In the genomic region with DNA sequence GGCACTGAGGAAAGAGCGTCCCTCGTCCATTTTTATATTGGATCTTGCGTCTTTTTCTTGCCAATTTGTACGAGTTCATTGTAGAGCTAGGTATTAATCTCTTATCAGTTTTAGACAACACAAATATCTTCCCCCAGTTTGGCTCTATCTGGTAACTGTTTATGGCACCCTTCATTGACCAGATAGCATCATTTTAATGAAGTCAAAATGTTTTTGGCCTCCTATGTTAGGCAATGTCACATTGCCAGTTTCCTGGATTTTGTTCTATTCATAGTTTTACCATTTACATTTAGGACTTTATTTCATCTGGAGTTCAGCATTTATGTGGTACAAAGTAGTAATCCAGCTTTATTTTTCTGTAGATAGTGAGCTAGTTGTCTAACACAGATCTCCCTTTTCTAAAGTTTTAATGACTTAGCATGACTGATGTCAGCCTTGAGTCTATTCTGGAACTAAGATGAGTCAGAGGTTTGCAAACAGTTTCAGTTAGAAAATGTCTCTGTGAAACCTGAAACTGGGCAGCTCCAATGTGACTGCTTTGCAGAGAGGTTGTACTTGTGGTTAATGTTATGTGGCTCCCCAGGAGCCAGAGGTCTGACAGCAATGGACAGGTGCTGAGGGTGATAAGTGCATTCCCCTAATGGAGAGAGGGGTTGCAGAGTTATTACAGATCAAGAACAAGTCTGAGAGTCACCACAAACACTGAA, we compare ENCODE assay signal across 1 cellular context.
TF ChIP-seq lines count a peak whose summit lies in the region.

No MANE protein-coding gene starts in this region.

TF ChIP-seq in HepG2, 621 proteins besides CTCF, POLR2A, EP300 and RAD21 (continued from another document and continues in another):
- TF ChIP-seq, protein P1, sequence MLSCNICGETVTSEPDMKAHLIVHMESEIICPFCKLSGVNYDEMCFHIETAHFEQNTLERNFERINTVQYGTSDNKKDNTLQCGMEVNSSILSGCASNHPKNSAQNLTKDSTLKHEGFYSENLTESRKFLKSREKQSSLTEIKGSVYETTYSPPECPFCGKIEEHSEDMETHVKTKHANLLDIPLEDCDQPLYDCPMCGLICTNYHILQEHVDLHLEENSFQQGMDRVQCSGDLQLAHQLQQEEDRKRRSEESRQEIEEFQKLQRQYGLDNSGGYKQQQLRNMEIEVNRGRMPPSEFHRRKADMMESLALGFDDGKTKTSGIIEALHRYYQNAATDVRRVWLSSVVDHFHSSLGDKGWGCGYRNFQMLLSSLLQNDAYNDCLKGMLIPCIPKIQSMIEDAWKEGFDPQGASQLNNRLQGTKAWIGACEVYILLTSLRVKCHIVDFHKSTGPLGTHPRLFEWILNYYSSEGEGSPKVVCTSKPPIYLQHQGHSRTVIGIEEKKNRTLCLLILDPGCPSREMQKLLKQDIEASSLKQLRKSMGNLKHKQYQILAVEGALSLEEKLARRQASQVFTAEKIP (CRISPR knock-in tag; IDR thresholded peaks at IDR 0.05; ENCODE audit: borderline replicate concordance), result no peak
- no peak for TF ChIP-seq NFE2 (CRISPR knock-in tag; IDR thresholded peaks at IDR 0.05)
- TF ChIP-seq MXI1 (IDR thresholded peaks at IDR 0.05; ENCODE audit: borderline replicate concordance, low read depth, low read length), result peak; percentile 11; the same call in 1 of the 3 replicates
- TF ChIP-seq CEBPG (CRISPR knock-in tag; IDR thresholded peaks at IDR 0.05), result no peak
- no peak for TF ChIP-seq DMAP1 (CRISPR knock-in tag; IDR thresholded peaks at IDR 0.05)
- TF ChIP-seq, protein P2, sequence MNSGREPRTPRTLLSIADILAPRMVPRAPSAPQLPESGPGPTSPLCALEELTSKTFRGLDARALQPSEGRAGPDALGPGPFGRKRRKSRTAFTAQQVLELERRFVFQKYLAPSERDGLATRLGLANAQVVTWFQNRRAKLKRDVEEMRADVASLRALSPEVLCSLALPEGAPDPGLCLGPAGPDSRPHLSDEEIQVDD (CRISPR knock-in tag; IDR thresholded peaks at IDR 0.05; ENCODE audit: borderline replicate concordance), result no peak
- TF ChIP-seq ZNF331 (CRISPR knock-in tag; IDR thresholded peaks at IDR 0.05), result peak; percentile 41; the same call in 1 of the 2 replicates
- TF ChIP-seq, protein P3, sequence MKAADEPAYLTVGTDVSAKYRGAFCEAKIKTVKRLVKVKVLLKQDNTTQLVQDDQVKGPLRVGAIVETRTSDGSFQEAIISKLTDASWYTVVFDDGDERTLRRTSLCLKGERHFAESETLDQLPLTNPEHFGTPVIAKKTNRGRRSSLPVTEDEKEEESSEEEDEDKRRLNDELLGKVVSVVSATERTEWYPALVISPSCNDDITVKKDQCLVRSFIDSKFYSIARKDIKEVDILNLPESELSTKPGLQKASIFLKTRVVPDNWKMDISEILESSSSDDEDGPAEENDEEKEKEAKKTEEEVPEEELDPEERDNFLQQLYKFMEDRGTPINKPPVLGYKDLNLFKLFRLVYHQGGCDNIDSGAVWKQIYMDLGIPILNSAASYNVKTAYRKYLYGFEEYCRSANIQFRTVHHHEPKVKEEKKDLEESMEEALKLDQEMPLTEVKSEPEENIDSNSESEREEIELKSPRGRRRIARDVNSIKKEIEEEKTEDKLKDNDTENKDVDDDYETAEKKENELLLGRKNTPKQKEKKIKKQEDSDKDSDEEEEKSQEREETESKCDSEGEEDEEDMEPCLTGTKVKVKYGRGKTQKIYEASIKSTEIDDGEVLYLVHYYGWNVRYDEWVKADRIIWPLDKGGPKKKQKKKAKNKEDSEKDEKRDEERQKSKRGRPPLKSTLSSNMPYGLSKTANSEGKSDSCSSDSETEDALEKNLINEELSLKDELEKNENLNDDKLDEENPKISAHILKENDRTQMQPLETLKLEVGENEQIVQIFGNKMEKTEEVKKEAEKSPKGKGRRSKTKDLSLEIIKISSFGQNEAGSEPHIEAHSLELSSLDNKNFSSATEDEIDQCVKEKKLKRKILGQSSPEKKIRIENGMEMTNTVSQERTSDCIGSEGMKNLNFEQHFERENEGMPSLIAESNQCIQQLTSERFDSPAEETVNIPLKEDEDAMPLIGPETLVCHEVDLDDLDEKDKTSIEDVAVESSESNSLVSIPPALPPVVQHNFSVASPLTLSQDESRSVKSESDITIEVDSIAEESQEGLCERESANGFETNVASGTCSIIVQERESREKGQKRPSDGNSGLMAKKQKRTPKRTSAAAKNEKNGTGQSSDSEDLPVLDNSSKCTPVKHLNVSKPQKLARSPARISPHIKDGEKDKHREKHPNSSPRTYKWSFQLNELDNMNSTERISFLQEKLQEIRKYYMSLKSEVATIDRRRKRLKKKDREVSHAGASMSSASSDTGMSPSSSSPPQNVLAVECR (CRISPR knock-in tag; IDR thresholded peaks at IDR 0.05; ENCODE audit: borderline replicate concordance), result no peak; the same call in 1 of the 2 replicates
- no peak for TF ChIP-seq POGZ (CRISPR knock-in tag; IDR thresholded peaks at IDR 0.05)
- no peak for TF ChIP-seq NR1H2 (CRISPR knock-in tag; IDR thresholded peaks at IDR 0.05; ENCODE audit: borderline replicate concordance, low read depth)
- no peak for TF ChIP-seq ZNF788 (CRISPR knock-in tag; IDR thresholded peaks at IDR 0.05; ENCODE audit: borderline replicate concordance)
- TF ChIP-seq, protein P4, sequence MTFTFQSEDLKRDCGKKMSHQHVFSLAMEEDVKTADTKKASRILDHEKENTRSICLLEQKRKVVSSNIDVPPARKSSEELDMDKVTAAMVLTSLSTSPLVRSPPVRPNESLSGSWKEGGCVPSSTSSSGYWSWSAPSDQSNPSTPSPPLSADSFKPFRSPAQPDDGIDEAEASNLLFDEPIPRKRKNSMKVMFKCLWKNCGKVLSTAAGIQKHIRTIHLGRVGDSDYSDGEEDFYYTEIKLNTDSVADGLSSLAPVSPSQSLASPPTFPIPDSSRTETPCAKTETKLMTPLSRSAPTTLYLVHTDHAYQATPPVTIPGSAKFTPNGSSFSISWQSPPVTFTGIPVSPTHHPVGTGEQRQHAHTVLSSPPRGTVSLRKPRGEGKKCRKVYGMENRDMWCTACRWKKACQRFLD (CRISPR knock-in tag; IDR thresholded peaks at IDR 0.05; ENCODE audit: borderline replicate concordance), result no peak
- TF ChIP-seq, protein P5, sequence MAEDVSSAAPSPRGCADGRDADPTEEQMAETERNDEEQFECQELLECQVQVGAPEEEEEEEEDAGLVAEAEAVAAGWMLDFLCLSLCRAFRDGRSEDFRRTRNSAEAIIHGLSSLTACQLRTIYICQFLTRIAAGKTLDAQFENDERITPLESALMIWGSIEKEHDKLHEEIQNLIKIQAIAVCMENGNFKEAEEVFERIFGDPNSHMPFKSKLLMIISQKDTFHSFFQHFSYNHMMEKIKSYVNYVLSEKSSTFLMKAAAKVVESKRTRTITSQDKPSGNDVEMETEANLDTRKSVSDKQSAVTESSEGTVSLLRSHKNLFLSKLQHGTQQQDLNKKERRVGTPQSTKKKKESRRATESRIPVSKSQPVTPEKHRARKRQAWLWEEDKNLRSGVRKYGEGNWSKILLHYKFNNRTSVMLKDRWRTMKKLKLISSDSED (CRISPR knock-in tag; IDR thresholded peaks at IDR 0.05), result no peak
- TF ChIP-seq, protein P6, sequence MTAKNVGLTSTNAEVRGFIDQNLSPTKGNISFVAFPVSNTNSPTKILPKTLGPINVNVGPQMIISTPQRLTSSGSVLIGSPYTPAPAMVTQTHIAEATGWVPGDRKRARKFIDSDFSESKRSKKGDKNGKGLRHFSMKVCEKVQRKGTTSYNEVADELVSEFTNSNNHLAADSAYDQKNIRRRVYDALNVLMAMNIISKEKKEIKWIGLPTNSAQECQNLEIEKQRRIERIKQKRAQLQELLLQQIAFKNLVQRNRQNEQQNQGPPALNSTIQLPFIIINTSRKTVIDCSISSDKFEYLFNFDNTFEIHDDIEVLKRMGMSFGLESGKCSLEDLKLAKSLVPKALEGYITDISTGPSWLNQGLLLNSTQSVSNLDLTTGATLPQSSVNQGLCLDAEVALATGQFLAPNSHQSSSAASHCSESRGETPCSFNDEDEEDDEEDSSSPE (CRISPR knock-in tag; IDR thresholded peaks at IDR 0.05), result no peak
- TF ChIP-seq GZF1 (CRISPR knock-in tag; IDR thresholded peaks at IDR 0.05), result no peak
- TF ChIP-seq, protein P7, sequence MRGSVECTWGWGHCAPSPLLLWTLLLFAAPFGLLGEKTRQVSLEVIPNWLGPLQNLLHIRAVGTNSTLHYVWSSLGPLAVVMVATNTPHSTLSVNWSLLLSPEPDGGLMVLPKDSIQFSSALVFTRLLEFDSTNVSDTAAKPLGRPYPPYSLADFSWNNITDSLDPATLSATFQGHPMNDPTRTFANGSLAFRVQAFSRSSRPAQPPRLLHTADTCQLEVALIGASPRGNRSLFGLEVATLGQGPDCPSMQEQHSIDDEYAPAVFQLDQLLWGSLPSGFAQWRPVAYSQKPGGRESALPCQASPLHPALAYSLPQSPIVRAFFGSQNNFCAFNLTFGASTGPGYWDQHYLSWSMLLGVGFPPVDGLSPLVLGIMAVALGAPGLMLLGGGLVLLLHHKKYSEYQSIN (CRISPR knock-in tag; IDR thresholded peaks at IDR 0.05; ENCODE audit: borderline replicate concordance), result no peak
- TF ChIP-seq ZNF30 (CRISPR knock-in tag; IDR thresholded peaks at IDR 0.05), result no peak
- TF ChIP-seq IKZF4 (CRISPR knock-in tag; IDR thresholded peaks at IDR 0.05; ENCODE audit: borderline replicate concordance, low read depth, not compliant biosample characterization), result no peak
- TF ChIP-seq, protein P8, sequence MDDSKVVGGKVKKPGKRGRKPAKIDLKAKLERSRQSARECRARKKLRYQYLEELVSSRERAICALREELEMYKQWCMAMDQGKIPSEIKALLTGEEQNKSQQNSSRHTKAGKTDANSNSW (CRISPR knock-in tag; IDR thresholded peaks at IDR 0.05; ENCODE audit: borderline replicate concordance), result no peak
- TF ChIP-seq RFXAP (CRISPR knock-in tag; IDR thresholded peaks at IDR 0.05; ENCODE audit: borderline replicate concordance), result no peak
- 0 out of 2 replicates have a peak, but pooled peaks have one; percentile 30 for TF ChIP-seq ZKSCAN8 (CRISPR knock-in tag; IDR thresholded peaks at IDR 0.05; ENCODE audit: borderline replicate concordance)
- TF ChIP-seq JUND (CRISPR knock-in tag; IDR thresholded peaks at IDR 0.05), result 0 out of 2 replicates have a peak, but pooled peaks have one; percentile 42
- no peak for TF ChIP-seq ZNF484 (CRISPR knock-in tag; IDR thresholded peaks at IDR 0.05; ENCODE audit: borderline replicate concordance, low read depth)
- TF ChIP-seq SIX1 (CRISPR knock-in tag; IDR thresholded peaks at IDR 0.05; ENCODE audit: borderline replicate concordance), result peak; percentile 96
- no peak for TF ChIP-seq RAD51 (IDR thresholded peaks at IDR 0.05; ENCODE audit: borderline replicate concordance)
- TF ChIP-seq, protein P9, sequence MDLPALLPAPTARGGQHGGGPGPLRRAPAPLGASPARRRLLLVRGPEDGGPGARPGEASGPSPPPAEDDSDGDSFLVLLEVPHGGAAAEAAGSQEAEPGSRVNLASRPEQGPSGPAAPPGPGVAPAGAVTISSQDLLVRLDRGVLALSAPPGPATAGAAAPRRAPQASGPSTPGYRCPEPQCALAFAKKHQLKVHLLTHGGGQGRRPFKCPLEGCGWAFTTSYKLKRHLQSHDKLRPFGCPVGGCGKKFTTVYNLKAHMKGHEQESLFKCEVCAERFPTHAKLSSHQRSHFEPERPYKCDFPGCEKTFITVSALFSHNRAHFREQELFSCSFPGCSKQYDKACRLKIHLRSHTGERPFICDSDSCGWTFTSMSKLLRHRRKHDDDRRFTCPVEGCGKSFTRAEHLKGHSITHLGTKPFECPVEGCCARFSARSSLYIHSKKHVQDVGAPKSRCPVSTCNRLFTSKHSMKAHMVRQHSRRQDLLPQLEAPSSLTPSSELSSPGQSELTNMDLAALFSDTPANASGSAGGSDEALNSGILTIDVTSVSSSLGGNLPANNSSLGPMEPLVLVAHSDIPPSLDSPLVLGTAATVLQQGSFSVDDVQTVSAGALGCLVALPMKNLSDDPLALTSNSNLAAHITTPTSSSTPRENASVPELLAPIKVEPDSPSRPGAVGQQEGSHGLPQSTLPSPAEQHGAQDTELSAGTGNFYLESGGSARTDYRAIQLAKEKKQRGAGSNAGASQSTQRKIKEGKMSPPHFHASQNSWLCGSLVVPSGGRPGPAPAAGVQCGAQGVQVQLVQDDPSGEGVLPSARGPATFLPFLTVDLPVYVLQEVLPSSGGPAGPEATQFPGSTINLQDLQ (CRISPR knock-in tag; IDR thresholded peaks at IDR 0.05), result no peak
- no peak for TF ChIP-seq ARNT2 (CRISPR knock-in tag; IDR thresholded peaks at IDR 0.05; ENCODE audit: low read depth)
- TF ChIP-seq, protein P10, sequence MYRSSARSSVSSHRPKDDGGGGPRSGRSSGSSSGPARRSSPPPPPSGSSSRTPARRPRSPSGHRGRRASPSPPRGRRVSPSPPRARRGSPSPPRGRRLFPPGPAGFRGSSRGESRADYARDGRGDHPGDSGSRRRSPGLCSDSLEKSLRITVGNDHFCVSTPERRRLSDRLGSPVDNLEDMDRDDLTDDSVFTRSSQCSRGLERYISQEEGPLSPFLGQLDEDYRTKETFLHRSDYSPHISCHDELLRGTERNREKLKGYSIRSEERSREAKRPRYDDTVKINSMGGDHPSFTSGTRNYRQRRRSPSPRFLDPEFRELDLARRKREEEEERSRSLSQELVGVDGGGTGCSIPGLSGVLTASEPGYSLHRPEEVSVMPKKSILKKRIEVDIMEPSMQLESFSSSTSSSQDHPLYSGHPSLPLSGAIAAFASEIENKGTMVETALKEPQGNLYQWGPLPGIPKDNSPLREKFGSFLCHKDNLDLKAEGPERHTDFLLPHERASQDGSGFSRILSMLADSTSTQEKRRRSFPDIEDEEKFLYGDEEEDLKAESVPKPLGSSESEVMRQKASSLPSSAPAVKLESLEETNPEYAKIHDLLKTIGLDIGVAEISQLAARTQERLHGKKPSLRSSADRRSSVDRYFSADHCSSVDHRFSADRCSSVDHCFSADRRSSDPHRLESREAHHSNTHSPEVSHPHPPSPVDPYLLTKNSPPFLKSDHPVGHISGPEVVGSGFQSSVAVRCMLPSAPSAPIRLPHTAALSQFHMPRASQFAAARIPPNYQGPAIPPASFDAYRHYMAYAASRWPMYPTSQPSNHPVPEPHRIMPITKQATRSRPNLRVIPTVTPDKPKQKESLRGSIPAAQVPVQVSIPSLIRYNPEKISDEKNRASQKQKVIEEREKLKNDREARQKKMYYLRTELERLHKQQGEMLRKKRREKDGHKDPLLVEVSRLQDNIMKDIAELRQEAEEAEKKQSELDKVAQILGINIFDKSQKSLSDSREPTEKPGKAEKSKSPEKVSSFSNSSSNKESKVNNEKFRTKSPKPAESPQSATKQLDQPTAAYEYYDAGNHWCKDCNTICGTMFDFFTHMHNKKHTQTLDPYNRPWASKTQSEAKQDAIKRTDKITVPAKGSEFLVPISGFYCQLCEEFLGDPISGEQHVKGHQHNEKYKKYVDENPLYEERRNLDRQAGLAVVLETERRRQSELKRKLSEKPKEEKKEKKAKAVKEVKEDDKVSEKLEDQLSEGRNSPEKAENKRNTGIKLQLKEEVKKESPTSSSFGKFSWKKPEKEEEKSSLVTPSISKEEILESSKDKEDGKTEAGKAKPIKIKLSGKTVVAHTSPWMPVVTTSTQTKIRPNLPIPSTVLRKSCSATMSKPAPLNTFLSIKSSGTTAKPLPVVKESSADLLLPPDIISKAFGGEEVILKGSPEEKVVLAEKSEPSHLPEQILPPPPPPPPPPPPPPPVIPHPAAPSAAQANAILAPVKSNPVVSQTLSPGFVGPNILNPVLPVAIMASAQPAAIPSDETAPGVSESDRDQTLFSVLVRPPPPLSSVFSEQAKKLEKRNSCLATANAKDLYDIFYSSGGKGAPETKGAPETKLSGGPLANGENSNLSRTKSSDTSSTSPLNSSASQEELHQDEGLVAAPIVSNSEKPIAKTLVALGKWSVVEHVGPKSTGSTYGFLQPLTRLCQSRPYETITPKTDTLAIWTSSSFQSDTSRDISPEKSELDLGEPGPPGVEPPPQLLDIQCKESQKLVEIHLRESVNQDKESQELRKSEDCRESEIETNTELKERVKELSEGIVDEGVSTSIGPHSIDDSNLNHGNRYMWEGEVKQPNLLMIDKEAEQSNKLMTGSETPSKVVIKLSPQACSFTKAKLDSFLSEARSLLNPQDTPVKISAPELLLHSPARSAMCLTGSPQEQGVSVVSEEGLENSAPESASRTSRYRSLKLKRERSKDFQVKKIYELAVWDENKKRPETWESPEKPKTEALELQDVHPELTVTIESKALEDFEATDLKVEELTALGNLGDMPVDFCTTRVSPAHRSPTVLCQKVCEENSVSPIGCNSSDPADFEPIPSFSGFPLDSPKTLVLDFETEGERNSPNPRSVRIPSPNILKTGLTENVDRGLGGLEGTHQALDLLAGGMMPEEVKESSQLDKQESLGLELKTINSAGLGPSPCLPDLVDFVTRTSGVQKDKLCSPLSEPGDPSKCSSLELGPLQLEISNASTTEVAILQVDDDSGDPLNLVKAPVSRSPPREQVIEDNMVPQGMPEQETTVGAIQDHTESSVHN (CRISPR knock-in tag; IDR thresholded peaks at IDR 0.05), result no peak
